ENCODE assay signal across 9 cellular contexts in the genomic region with DNA sequence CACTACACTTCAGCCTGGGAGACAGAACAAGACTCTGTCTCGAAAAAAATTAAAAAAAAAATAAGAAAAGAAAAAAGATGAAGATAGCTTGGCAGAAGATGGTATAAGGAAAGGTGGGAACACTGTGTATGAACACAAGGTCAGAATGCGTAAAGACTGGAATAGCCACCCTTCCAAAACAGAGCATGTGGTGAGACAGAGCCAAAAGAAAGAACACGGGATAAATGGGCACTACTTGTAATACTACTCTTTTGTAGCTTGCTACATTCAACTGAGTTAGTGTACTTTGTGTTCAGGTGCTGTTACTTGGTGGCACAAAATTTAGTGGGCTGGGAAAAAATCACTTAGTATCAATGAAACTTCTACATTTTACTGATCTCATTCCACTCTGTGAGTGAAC.
"Had no signal": no experiment of that assay in that cellular context is flagged by ENCODE, and none has a peak within 500 bp of the region (broad histone marks: within the 10 kb centered on the region; RNA-seq: fewer than 3 reads in every experiment).

No MANE protein-coding gene starts in this region.

- H3K4me1 ChIP-seq: HAP-1 had no signal

- DNase-seq: GM23248, GOT3, H7, H9, HCEC 1CT, HFFc6 had no signal

- H3K4me2 ChIP-seq: GM23338 had no signal

- H3K9ac ChIP-seq: GM23248 had no signal

- ATAC-seq: GM23338, HCT116 had no signal

- H3K4me3 Mint-ChIP-seq: GM23338, H9, HFFc6 had no signal

- H3K4me3 ChIP-seq: GM23248, GM23338, HAP-1 had no signal

- H3K27ac ChIP-seq: GM23248 had no signal

- H3K36me3 ChIP-seq: HAP-1 had no signal

- H3K9me3 Mint-ChIP-seq: GM23338, H9, HFFc6 had no signal

- H3K27ac Mint-ChIP-seq: GM23338, H9, HFFc6 had no signal

- H3K9me3 ChIP-seq: HAP-1 had no signal
